24 cellular contexts compared by ENCODE assay signal in the genomic region with DNA sequence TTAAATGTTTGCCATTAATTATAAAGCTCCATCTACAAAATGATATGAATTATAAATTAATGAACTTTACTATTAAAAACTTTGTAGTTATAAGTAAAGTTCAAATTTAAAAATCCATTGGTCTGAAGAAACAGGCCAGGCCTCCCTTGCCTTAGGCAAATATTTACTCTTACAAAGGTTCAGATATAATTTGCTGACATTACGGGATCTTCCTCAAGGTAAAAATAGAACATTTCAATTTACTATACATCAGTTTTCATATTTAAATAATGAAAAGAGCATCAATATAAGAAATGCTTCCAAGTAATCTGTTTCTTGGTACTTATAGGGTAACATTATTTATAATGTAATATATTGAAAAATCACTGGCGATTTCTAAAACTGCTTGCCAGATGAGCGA. TPM values are rescaled to one million over a fixed set of nuclear protein-coding genes. Genes with fewer than 3 reads are reported as not detected.
DNase-seq lines count a peak whose midpoint lies in the region; ATAC-seq, FAIRE-seq and TF ChIP-seq lines count a peak whose summit lies in the region.
"Had no signal": no experiment of that assay in that cellular context is flagged by ENCODE, and none has a peak within 500 bp of the region (broad histone marks: within the 10 kb centered on the region; RNA-seq: fewer than 3 reads in every experiment).

No MANE protein-coding gene starts in this region.

- no peak for ATAC-seq in stimulated activated naive B cell treated with anti-CD40 and anti-IgM and Interleukin-4, amounts not matched to agents 10 μg/mL and 1 μg/mL and 100 μg/mL, for 72 hours (replicated peaks)
- ATAC-seq in gastrocnemius medialis: no peak

- WGBS in smooth muscle cell (ENCODE audit: low lambda C conversion rate): 83% methylated on average over 3 of the region's 3 CpGs

- TF ChIP-seq POLR2A in gastrocnemius medialis (IDR thresholded peaks at IDR 0.05): no peak

- H3K4me2 ChIP-seq in Karpas-422 (ENCODE audit: low read depth, low read length, poor library complexity, severe bottlenecking) (peak overlapping the region; percentile 96), smooth muscle cell (peak overlapping the region; percentile 90)

- H3K9ac ChIP-seq in Karpas-422 (ENCODE audit: low read length) (peak overlapping the region; percentile 94), smooth muscle cell (ENCODE audit: low read depth) (no peak overlapping the region)
- H3K9ac ChIP-seq: BLaER1 treated with 17β-estradiol and CSF1 and Interleukin-3, amounts not matched to agents 10 nM and 100 nM had no signal

- peaks cover 10% of the 10 kb centered on the region for H3F3A ChIP-seq in smooth muscle cell (ENCODE audit: low read depth)

- H3K4me3 ChIP-seq in Karpas-422 (ENCODE audit: low read length) (peak overlapping the region; percentile 87), smooth muscle cell (no peak overlapping the region), gastrocnemius medialis (no peak overlapping the region)
- H3K4me3 ChIP-seq: BLaER1 treated with 17β-estradiol and CSF1 and Interleukin-3, amounts not matched to agents 10 nM and 100 nM had no signal

- peaks cover 3 to 5% of the 10 kb centered on the region in 2 donors for H3K9me3 Mint-ChIP-seq in stimulated activated naive B cell treated with anti-CD40 and anti-IgM and Interleukin-4, amounts not matched to agents 10 μg/mL and 1 μg/mL and 100 μg/mL, for 72 hours
- H3K9me3 Mint-ChIP-seq: CD8-positive, alpha-beta memory T cell; H9; HFFc6 had no signal

- H3K9me3 ChIP-seq in Karpas-422 (ENCODE audit: low read length) (no peaks in the 10 kb centered on the region), smooth muscle cell (replicated peaks; ENCODE audit: low read depth) (no peaks in the 10 kb centered on the region), gastrocnemius medialis (no peaks in the 10 kb centered on the region)

- H3K27ac ChIP-seq in Karpas-422 (ENCODE audit: low read length) (peak overlapping the region; percentile 76), VCaP (peak overlapping the region; percentile 90), smooth muscle cell (ENCODE audit: low read depth) (no peak overlapping the region), gastrocnemius medialis (no peak overlapping the region)
- H3K27ac ChIP-seq: HL-60 had no signal

- 0 out of 2 replicates have a peak, but pooled peaks cover 3% of the 10 kb centered on the region for H3K36me3 ChIP-seq in Karpas-422 (ENCODE audit: insufficient read depth, low read length)
- H3K36me3 ChIP-seq in smooth muscle cell (ENCODE audit: low read depth): no peaks in the 10 kb centered on the region
- no peaks in the 10 kb centered on the region for H3K36me3 ChIP-seq in gastrocnemius medialis

- no peak overlapping the region for H3K27ac Mint-ChIP-seq in stimulated activated naive B cell treated with anti-CD40 and anti-IgM and Interleukin-4, amounts not matched to agents 10 μg/mL and 1 μg/mL and 100 μg/mL, for 72 hours
- H3K27ac Mint-ChIP-seq: H9, HFFc6 had no signal

- H3K27me3 Mint-ChIP-seq in stimulated activated naive B cell treated with anti-CD40 and anti-IgM and Interleukin-4, amounts not matched to agents 10 μg/mL and 1 μg/mL and 100 μg/mL, for 72 hours: no peaks in the 10 kb centered on the region

- H4K20me1 ChIP-seq in Karpas-422 (ENCODE audit: insufficient read depth, low read depth, low read length): no peaks in the 10 kb centered on the region
- peaks cover 74% of the 10 kb centered on the region for H4K20me1 ChIP-seq in smooth muscle cell (ENCODE audit: low read depth)

- peak; percentile 85 for FAIRE-seq in islet of Langerhans (lab: Jason Lieb, UNC)

- H2AFZ ChIP-seq in Karpas-422 (ENCODE audit: low read length) (no peak overlapping the region), smooth muscle cell (ENCODE audit: low read depth) (no peak overlapping the region)

- H3K27me3 ChIP-seq in Karpas-422 (ENCODE audit: low read length) (no peaks in the 10 kb centered on the region), smooth muscle cell (ENCODE audit: low read depth) (no peaks in the 10 kb centered on the region), gastrocnemius medialis (no peaks in the 10 kb centered on the region)
- H3K27me3 ChIP-seq: BLaER1 treated with 17β-estradiol and CSF1 and Interleukin-3, amounts not matched to agents 10 nM and 100 nM had no signal

- H3K79me2 ChIP-seq in Karpas-422 (ENCODE audit: low read length) (peaks cover 84% of the 10 kb centered on the region), smooth muscle cell (ENCODE audit: low read depth) (peaks cover 70% of the 10 kb centered on the region)

- intact Hi-C loops in gastrocnemius medialis (cut with DNase I; ENCODE audit: low total_unique reads): no loop called here

- H3K4me3 Mint-ChIP-seq in stimulated activated naive B cell treated with anti-CD40 and anti-IgM and Interleukin-4, amounts not matched to agents 10 μg/mL and 1 μg/mL and 100 μg/mL, for 72 hours: peak overlapping the region in 1 of 2 donors; percentile 75
- H3K4me3 Mint-ChIP-seq: H9, HFFc6 had no signal

- no peak for DNase-seq in Karpas-422
- no peak for DNase-seq in smooth muscle cell (lab: John Stamatoyannopoulos, UW; ENCODE audit: unreplicated experiment)
- DNase-seq in inferior parietal cortex (ENCODE audit: extremely low spot score): no peak
- no peak for DNase-seq in stimulated activated naive B cell treated with anti-CD40 and anti-IgM and Interleukin-4, amounts not matched to agents 10 μg/mL and 1 μg/mL and 100 μg/mL, for 72 hours
- no peak for DNase-seq in gastrocnemius medialis
- no peak for DNase-seq in MV-4-11 (lab: John Stamatoyannopoulos, UW)
- DNase-seq: Calu3; CD8-positive, alpha-beta memory T cell; DMS153; GDM1; H9; HFFc6; KG1; NCI-H1105 treated with DMSO at 0.1 percent for 48 hours; NCI-H2029 treated with DMSO at 0.1 percent for 48 hours; NCI-H226; NCI-H510A treated with DMSO at 0.1 percent for 48 hours; NCI-H82; Right ventricle myocardium superior; SW 1271 had no signal

- TF ChIP-seq CTCF in VCaP (conservative IDR thresholded peaks at IDR 0.05) (no peak), smooth muscle cell (IDR thresholded peaks at IDR 0.05; ENCODE audit: borderline replicate concordance, insufficient read depth, poor library complexity, severe bottlenecking) (no peak), gastrocnemius medialis (IDR thresholded peaks at IDR 0.05 in 4 of 5, conservative IDR thresholded peaks at IDR 0.05 in 1 of 5) (no peak)

- H3K4me1 ChIP-seq in Karpas-422 (ENCODE audit: low read length): peaks cover 53% of the 10 kb centered on the region
- H3K4me1 ChIP-seq in smooth muscle cell (ENCODE audit: low read depth): peaks cover 22% of the 10 kb centered on the region
- H3K4me1 ChIP-seq in gastrocnemius medialis: peaks cover 16 to 17% of the 10 kb centered on the region in 2 donors

- no peaks in the 10 kb centered on the region for H3K9me2 ChIP-seq in Karpas-422 (replicated peaks; ENCODE audit: insufficient read depth, low read length)

- H3K4me1 Mint-ChIP-seq in stimulated activated naive B cell treated with anti-CD40 and anti-IgM and Interleukin-4, amounts not matched to agents 10 μg/mL and 1 μg/mL and 100 μg/mL, for 72 hours: peaks cover 19 to 60% of the 10 kb centered on the region in 2 donors

- peaks cover 34 to 40% of the 10 kb centered on the region in 2 donors for H3K36me3 Mint-ChIP-seq in stimulated activated naive B cell treated with anti-CD40 and anti-IgM and Interleukin-4, amounts not matched to agents 10 μg/mL and 1 μg/mL and 100 μg/mL, for 72 hours

- in situ Hi-C loops in gastrocnemius medialis (cut with MboI; ENCODE audit: low sequenced_read_pairs in 4 of 4): no loop called here

RNA-seq across cellular contexts. Expression of a gene that starts 3.7 kb away (rescaled TPM):
- 73.4 and 171 TPM in 2 replicates for total RNA-seq in Karpas-422 (2014; rRNA removed; shearing (Covaris generic); ENCODE audit: low replicate concordance)
- total RNA-seq in smooth muscle cell (148 and 161 TPM in 2 replicates), gastrocnemius medialis (1 to 10 TPM; 3.7 to 8.8 (median 7.3) TPM)
- polyA plus RNA-seq in smooth muscle cell: 99.7 and 110 TPM in 2 replicates

Comparison
In these comparisons a context has a peak if more than half of its experiments do, and no peak if none do; other contexts are left out.
1. H3K27ac ChIP-seq: peak in Karpas-422 (single experiment) and VCaP (single experiment); none in smooth muscle cell (single experiment) and gastrocnemius medialis (0 of 4).